ENCODE assay signal across 15 cellular contexts in genomic region chr15:70585707-70586034, GRCh38.
DNase-seq lines count a peak whose midpoint lies in the region; ATAC-seq, FAIRE-seq and TF ChIP-seq lines count a peak whose summit lies in the region.
"Had no signal": no experiment of that assay in that cellular context is flagged by ENCODE, and none has a peak within 500 bp of the region (broad histone marks: within the 10 kb centered on the region; RNA-seq: fewer than 3 reads in every experiment).

No MANE protein-coding gene starts in this region.

- H3K4me2 ChIP-seq in HepG2 (ENCODE audit: low read depth, low read length), result peak overlapping the region; percentile 85

- TF ChIP-seq EP300 in HepG2 (IDR thresholded peaks at IDR 0.05; ENCODE audit: low read depth in 2 of 2, low read length in 2 of 2) (no peak), HepG2 (CRISPR knock-in tag; IDR thresholded peaks at IDR 0.05; ENCODE audit: borderline replicate concordance) (no peak)

- H3K9me3 ChIP-seq in heart left ventricle (no peaks in the 10 kb centered on the region), HepG2 (ENCODE audit: low read length) (no peaks in the 10 kb centered on the region), upper lobe of right lung (no peaks in the 10 kb centered on the region)
- H3K9me3 ChIP-seq: gastrocnemius medialis had no signal

- in situ Hi-C loops in HepG2 (cut with HindIII; ENCODE audit: extremely low pct_ligation_motif_present, low pct_unique_long_range_greater_than_20kb), result no loop called here

- H3K79me2 ChIP-seq in HepG2 (ENCODE audit: insufficient read depth, low read length), result no peaks in the 10 kb centered on the region

- H3K4me1 ChIP-seq in heart left ventricle (peaks cover 0 to 7% (median 0%) of the 10 kb centered on the region in 12 donors), HepG2 (ENCODE audit: insufficient read depth, low read length) (peaks cover 32% of the 10 kb centered on the region), upper lobe of right lung (peaks cover 4% of the 10 kb centered on the region)

- H3K4me3 ChIP-seq in heart left ventricle, result no peak overlapping the region
- H3K4me3 ChIP-seq in HepG2 (replicated peaks in 1 of 3; ENCODE audit: insufficient read depth in 1 of 3, low read depth in 2 of 3, low read length in 3 of 3), result peak overlapping the region in 2 of 3 experiments; percentile 59 to 73; a peak in 2 of 6 replicates
- no peak overlapping the region for H3K4me3 ChIP-seq in upper lobe of right lung
- H3K4me3 ChIP-seq: gastrocnemius medialis had no signal

- peak; percentile 24 for ATAC-seq in left ventricle myocardium superior
- ATAC-seq in heart left ventricle, result no peak
- peak; percentile 11; the same call in 1 of the 3 replicates for ATAC-seq in HepG2
- ATAC-seq in upper lobe of right lung, result peak; percentile 10
- ATAC-seq in GM18868 (IDR thresholded peaks at IDR 0.05; ENCODE audit: unreplicated experiment), result no peak
- ATAC-seq in left colon, result no peak
- ATAC-seq: gastrocnemius medialis had no signal

- no peak overlapping the region for H3K9ac ChIP-seq in HepG2 (ENCODE audit: insufficient read depth, low read depth, low read length)

- no peak overlapping the region for H2AFZ ChIP-seq in HepG2 (ENCODE audit: low read length)

- intact Hi-C loops in left ventricle myocardium superior (cut with micrococcal nuclease) (no loop called here), heart left ventricle (cut with DNase I) (no loop called here), HepG2 (cut with micrococcal nuclease; ENCODE audit: unreplicated experiment) (no loop called here), upper lobe of right lung (cut with DNase I) (no loop called here), left colon (cut with DNase I, micrococcal nuclease) (no loop called here)

- BruUV-seq in HepG2 (replicated peaks; lab: Mats Ljungman, UMichigan), result no TSS peak

- no peak for TF ChIP-seq CTCF in heart left ventricle (IDR thresholded peaks at IDR 0.05)
- TF ChIP-seq CTCF in HepG2 (CRISPR knock-in tag; IDR thresholded peaks at IDR 0.05), result no peak
- no peak for TF ChIP-seq CTCF in upper lobe of right lung (IDR thresholded peaks at IDR 0.05)

- H3K27ac ChIP-seq in heart left ventricle (no peak overlapping the region), HepG2 (ENCODE audit: extremely low read length, insufficient read depth, low read length) (no peak overlapping the region), upper lobe of right lung (no peak overlapping the region)
- H3K27ac ChIP-seq: gastrocnemius medialis had no signal

- no peaks in the 10 kb centered on the region for H4K20me1 ChIP-seq in HepG2 (ENCODE audit: insufficient read depth, low read length)

- H3K27me3 ChIP-seq in heart left ventricle (peaks cover 0 to 22% (median 8%) of the 10 kb centered on the region in 9 donors), HepG2 (ENCODE audit: control insufficient read depth in 1 of 2, insufficient read depth in 2 of 2, low read length in 2 of 2) (no peaks in the 10 kb centered on the region), upper lobe of right lung (peaks cover 15% of the 10 kb centered on the region)

- H3K36me3 ChIP-seq in heart left ventricle, result no peaks in the 10 kb centered on the region
- no peaks in the 10 kb centered on the region for H3K36me3 ChIP-seq in HepG2 (replicated peaks in 1 of 2; ENCODE audit: control insufficient read depth in 1 of 2, insufficient read depth in 2 of 2, low read length in 2 of 2)
- no peaks in the 10 kb centered on the region for H3K36me3 ChIP-seq in upper lobe of right lung
- H3K36me3 ChIP-seq: gastrocnemius medialis had no signal

- TF ChIP-seq POLR2A in heart left ventricle (IDR thresholded peaks at IDR 0.05), result no peak
- TF ChIP-seq POLR2A in HepG2 (IDR thresholded peaks at IDR 0.05; ENCODE audit: insufficient read depth in 1 of 2, low read depth in 2 of 2, low read length in 2 of 2), result no peak

- WGBS in heart left ventricle, 4 donors, result 47 to 63% (median 56%) methylated on average over 10 of the region's 10 CpGs
- 35% methylated on average over 10 of the region's 10 CpGs for WGBS in HepG2 (ENCODE audit: low lambda C conversion rate)

- TF ChIP-seq RAD21 in HepG2 (CRISPR knock-in tag; IDR thresholded peaks at IDR 0.05), result no peak

- POLR2A ChIA-PET in HepG2 (lab: Yijun Ruan, JAX), result interaction anchor here (1.3 to 1.5 kb wide), 3 partner anchors 10 to 31 kb away, joined by 3 to 8 read pairs (median 5); no protein-coding TSS in a partner anchor

- CTCF ChIA-PET in HepG2 (lab: Yijun Ruan, JAX; ENCODE audit: low intra/inter-chr PET ratio, low total read pairs), result interaction anchor here (1.7 kb wide), 1 partner anchor 16 kb away, joined by 10 read pairs; no protein-coding TSS in a partner anchor

- DNase-seq in left ventricle myocardium superior (no peak), heart left ventricle (no peak), HepG2 (ENCODE audit: low spot score) (peak; percentile 16), upper lobe of right lung (no peak), left colon (no peak)
- DNase-seq in activated T-cell treated with anti-CD3 and anti-CD28 coated beads, Interleukin-2, amount 50 U/mL, for 48 hours, result peak; percentile 30 to 39
- DNase-seq in activated CD4-positive, CD25-positive, alpha-beta regulatory T cell (lab: John Stamatoyannopoulos, UW), result no peak
- DNase-seq: DND-41, gastrocnemius medialis, HCEC 1CT, KG1, left cardiac atrium, natural killer cell, NCI-H2029 treated with DMSO at 0.1 percent for 48 hours had no signal

- FAIRE-seq in HepG2 (lab: Jason Lieb, UNC), result no peak

TF ChIP-seq in HepG2, 621 proteins besides CTCF, POLR2A, EP300 and RAD21 (continues in another document):
- TF ChIP-seq ZNF543 (CRISPR knock-in tag; IDR thresholded peaks at IDR 0.05) (no peak), ZMYM3 (CRISPR knock-in tag; IDR thresholded peaks at IDR 0.05) (peak; percentile 79), HOXA5 (CRISPR knock-in tag; IDR thresholded peaks at IDR 0.05) (no peak), MZF1 (CRISPR knock-in tag; IDR thresholded peaks at IDR 0.05; ENCODE audit: borderline replicate concordance) (no peak), ZZZ3 (CRISPR knock-in tag; IDR thresholded peaks at IDR 0.05; ENCODE audit: borderline replicate concordance) (no peak), ZNF12 (CRISPR knock-in tag; IDR thresholded peaks at IDR 0.05) (no peak), ZKSCAN8 (CRISPR knock-in tag; IDR thresholded peaks at IDR 0.05; ENCODE audit: borderline replicate concordance) (no peak), MIXL1 (CRISPR knock-in tag; IDR thresholded peaks at IDR 0.05) (no peak), MAFG (CRISPR knock-in tag; IDR thresholded peaks at IDR 0.05) (no peak), REPIN1 (CRISPR knock-in tag; IDR thresholded peaks at IDR 0.05; ENCODE audit: borderline replicate concordance, low read depth) (no peak), ZNF614 (CRISPR knock-in tag; IDR thresholded peaks at IDR 0.05; ENCODE audit: borderline replicate concordance) (no peak), AGO2 (optimal IDR thresholded peaks at IDR 0.05; ENCODE audit: low read depth, low read length) (no peak), CEBPB (IDR thresholded peaks at IDR 0.05; ENCODE audit: borderline replicate concordance, low read depth, low read length) (peak; percentile 26; the same call in 1 of the 2 replicates), ZMYM4 (CRISPR knock-in tag; IDR thresholded peaks at IDR 0.05) (no peak), ATF4 (CRISPR knock-in tag; IDR thresholded peaks at IDR 0.05) (0 out of 4 replicates have a peak, but pooled peaks of 1 of the 2 experiments have one; percentile 18), TP53 (CRISPR knock-in tag; conservative IDR thresholded peaks at IDR 0.05) (no peak), ZNF276 (CRISPR knock-in tag; IDR thresholded peaks at IDR 0.05; ENCODE audit: low read depth) (no peak), NR0B2 (CRISPR knock-in tag; IDR thresholded peaks at IDR 0.05) (no peak), HNF4A (CRISPR knock-in tag; IDR thresholded peaks at IDR 0.05) (0 out of 2 replicates have a peak, but pooled peaks have one; percentile 24), MYPOP (CRISPR knock-in tag; IDR thresholded peaks at IDR 0.05) (no peak), NR2F1 (CRISPR knock-in tag; IDR thresholded peaks at IDR 0.05) (peak in 1 of 2 experiments; percentile 67; a peak in 1 of 4 replicates)

Comparison
In these comparisons a context has a peak if more than half of its experiments do, and no peak if none do; other contexts are left out.
1. ATAC-seq: peak in left ventricle myocardium superior (single experiment), HepG2 (single experiment) and upper lobe of right lung (single experiment); none in heart left ventricle (0 of 4), GM18868 (single experiment) and left colon (single experiment).
2. DNase-seq: peak in activated T-cell treated with anti-CD3 and anti-CD28 coated beads, Interleukin-2, amount 50 U/mL, for 48 hours (2 of 2) and HepG2 (single experiment); none in left ventricle myocardium superior (single experiment), heart left ventricle (0 of 5), upper lobe of right lung (single experiment), left colon (0 of 2) and activated CD4-positive, CD25-positive, alpha-beta regulatory T cell (0 of 4).
3. H3K4me3 ChIP-seq: peak in HepG2 (2 of 3); none in heart left ventricle (0 of 12) and upper lobe of right lung (single experiment).